In the genomic region with DNA sequence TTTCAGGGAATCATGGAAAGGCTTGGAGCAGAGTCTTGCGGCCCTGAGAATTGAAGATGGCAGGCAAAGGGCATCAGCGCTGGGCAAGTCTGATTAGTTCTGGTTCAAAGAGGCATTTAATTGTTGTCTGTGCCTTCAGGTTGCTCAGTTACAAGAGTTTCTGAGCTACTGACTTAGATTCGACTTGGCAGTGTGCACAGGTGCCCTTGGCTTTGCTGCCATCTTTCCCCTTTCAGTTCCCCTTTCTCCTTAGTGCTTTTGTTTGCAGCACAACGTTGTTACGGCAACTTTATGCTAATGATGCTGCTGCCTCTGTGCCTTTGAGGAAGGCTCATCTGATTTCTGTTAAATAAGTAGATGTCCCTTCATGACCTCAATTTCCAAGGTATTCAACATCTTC, we compare ENCODE assay signal across 10 cellular contexts. TPM values are rescaled to one million over a fixed set of nuclear protein-coding genes. Genes with fewer than 3 reads are reported as not detected.
A peak's percentile ranks its signal among the peaks of the same experiment; 100 is the strongest.
DNase-seq lines count a peak whose midpoint lies in the region; ATAC-seq and TF ChIP-seq lines count a peak whose summit lies in the region.
"Had no signal": no experiment of that assay in that cellular context is flagged by ENCODE, and none has a peak within 500 bp of the region (broad histone marks: within the 10 kb centered on the region; RNA-seq: fewer than 3 reads in every experiment).

No MANE protein-coding gene starts in this region.

- H3K4me3 ChIP-seq in A673 (ENCODE audit: low read depth, low read length, poor library complexity, severe bottlenecking) (no peak overlapping the region), upper lobe of left lung (no peak overlapping the region)

- no peaks in the 10 kb centered on the region for H3K27me3 Mint-ChIP-seq in activated B cell treated with CpG ODN at 0.5 μM for 24 hours

- intact Hi-C loops in A673 (cut with micrococcal nuclease; ENCODE audit: unreplicated experiment) (no loop called here), activated B cell treated with CpG ODN at 0.5 μM for 24 hours (cut with micrococcal nuclease) (loop anchor here (1.0 to 10.0 kb wide), 8 partner anchors 10 to 1896 kb away; partner anchors contain the start of genes EIF2A, RAP2B and SERP1)

- H3K27ac Mint-ChIP-seq in activated B cell treated with CpG ODN at 0.5 μM for 24 hours = peak overlapping the region; percentile 98

- WGBS in upper lobe of left lung, 2 donors = 55 to 72% methylated on average over 5 of the region's 5 CpGs

- POLR2A ChIA-PET in A673 (lab: Charles Lee; ENCODE audit: low non-redundant PET) (no interaction called here), activated B cell treated with CpG ODN at 0.5 μM for 24 hours (lab: Charles Lee) (interaction anchor here (1.0 to 2.2 kb wide), 5 partner anchors 10 to 857 kb away, joined by 3 to 16 read pairs (median 4); partner anchors contain the start of gene P2RY14)

- CTCF ChIA-PET in A673 (lab: Charles Lee) = no interaction called here
- CTCF ChIA-PET in activated B cell treated with CpG ODN at 0.5 μM for 24 hours (lab: Charles Lee) = interaction anchor here (0.6 to 4.6 kb wide), 5 partner anchors 8 to 98 kb away, joined by 3 to 24 read pairs (median 17); partner anchors contain the start of gene P2RY14

- peaks cover 66% of the 10 kb centered on the region for H3K4me1 Mint-ChIP-seq in activated B cell treated with CpG ODN at 0.5 μM for 24 hours

- peaks cover 17% of the 10 kb centered on the region for H3K4me1 ChIP-seq in A673 (ENCODE audit: insufficient read depth, low read length, poor library complexity, severe bottlenecking)
- H3K4me1 ChIP-seq in upper lobe of left lung = no peaks in the 10 kb centered on the region

- H3K27ac ChIP-seq in A673 (ENCODE audit: low read depth, low read length, poor library complexity, severe bottlenecking) (no peak overlapping the region), upper lobe of left lung (no peak overlapping the region)
- H3K27ac ChIP-seq: VCaP had no signal

- no peak for TF ChIP-seq POLR2A in upper lobe of left lung (IDR thresholded peaks at IDR 0.05)

- TF ChIP-seq EP300 in upper lobe of left lung (IDR thresholded peaks at IDR 0.05) = no peak

- H3K27me3 ChIP-seq in A673 (replicated peaks; ENCODE audit: insufficient read depth, low read depth, low read length, poor library complexity) (no peaks in the 10 kb centered on the region), upper lobe of left lung (no peaks in the 10 kb centered on the region)

- peak overlapping the region; percentile 60 for H3K4me3 Mint-ChIP-seq in activated B cell treated with CpG ODN at 0.5 μM for 24 hours

- H3K9me3 ChIP-seq in A673 (ENCODE audit: low read depth, low read length, poor library complexity, severe bottlenecking) = no peaks in the 10 kb centered on the region
- no peaks in the 10 kb centered on the region for H3K9me3 ChIP-seq in upper lobe of left lung

- H3K36me3 Mint-ChIP-seq in activated B cell treated with CpG ODN at 0.5 μM for 24 hours (ENCODE audit: low read depth) = peaks cover 7% of the 10 kb centered on the region

- H3K36me3 ChIP-seq in A673 (ENCODE audit: insufficient read depth, low read length, poor library complexity, severe bottlenecking) (no peaks in the 10 kb centered on the region), upper lobe of left lung (no peaks in the 10 kb centered on the region)

- ATAC-seq in GM19397 (IDR thresholded peaks at IDR 0.05; ENCODE audit: unreplicated experiment) (peak; percentile 97), HG03280 (IDR thresholded peaks at IDR 0.05; ENCODE audit: unreplicated experiment) (peak; percentile 98), activated B cell treated with CpG ODN at 0.5 μM for 24 hours (ENCODE audit: low read depth) (peak; percentile 87), upper lobe of left lung (ENCODE audit: low FRiP score in 2 of 2) (peak; percentile 59 to 93)

- peak; percentile 14 for DNase-seq in A673 (ENCODE audit: low spot score)
- peak; percentile 44 for DNase-seq in activated B cell treated with CpG ODN at 0.5 μM for 24 hours
- DNase-seq in upper lobe of left lung = peak in 1 of 2 donors; percentile 28
- DNase-seq in middle frontal gyrus (ENCODE audit: extremely low spot score, low spot score) = no peak
- DNase-seq in epidermal melanocyte (ENCODE audit: insufficient read length, low spot score) = no peak
- DNase-seq in LoVo (ENCODE audit: low spot score) = no peak
- DNase-seq: DND-41 had no signal

- no peaks in the 10 kb centered on the region for H3K9me3 Mint-ChIP-seq in activated B cell treated with CpG ODN at 0.5 μM for 24 hours

- TF ChIP-seq CTCF in A673 (conservative IDR thresholded peaks at IDR 0.05; ENCODE audit: low read depth, low read length) (no peak), activated B cell treated with CpG ODN at 0.5 μM for 24 hours (IDR thresholded peaks at IDR 0.05) (no peak), upper lobe of left lung (IDR thresholded peaks at IDR 0.05) (no peak)

- BruUV-seq in A673 (replicated peaks; lab: Mats Ljungman, UMichigan) = no TSS peak

RNA-seq across cellular contexts. Expression of gene P2RY14, which starts 12.5 kb away (rescaled TPM):
- total RNA-seq in A673 (2021) (not detected in 2 replicates), activated B cell treated with CpG ODN at 0.5 μM for 24 hours (0.88 and 1.5 TPM in 2 replicates), upper lobe of left lung (1 to 10 TPM; 1.7 to 6.2 (median 3.9) TPM)

RNA-seq across cellular contexts. Expression of gene GPR87, which starts 50.8 kb away (rescaled TPM):
- total RNA-seq in A673 (2021) = not detected in 2 replicates
- not detected in 2 replicates for total RNA-seq in activated B cell treated with CpG ODN at 0.5 μM for 24 hours
- total RNA-seq in upper lobe of left lung = under 1 TPM in 3 of 6 donors, not detected in 3; 0.30 to 0.69 (median 0.34) TPM

Comparison
In these comparisons a context has a peak if more than half of its experiments do, and no peak if none do; other contexts are left out.
1. DNase-seq: peak in A673 (single experiment) and activated B cell treated with CpG ODN at 0.5 μM for 24 hours (single experiment); none in middle frontal gyrus (single experiment), epidermal melanocyte (single experiment) and LoVo (single experiment).
2. Peak in every context shown above with its lines, with median percentiles within 50 percentile points of each other: ATAC-seq.